8 cellular contexts compared by ENCODE assay signal in genomic region chr9:34603610-34604231, GRCh38. TPM values are rescaled to one million over a fixed set of nuclear protein-coding genes. Genes with fewer than 3 reads are reported as not detected.
DNase-seq lines count a peak whose midpoint lies in the region; ATAC-seq and TF ChIP-seq lines count a peak whose summit lies in the region.

No MANE protein-coding gene starts in this region.

- H3K9me3 Mint-ChIP-seq in T-helper 2 cell treated with Interferon-gamma antibody and Interleukin-4, amounts not matched to agents 5 μg/mL and 100 μg/mL, for 36 hours: no peaks in the 10 kb centered on the region

- no peaks in the 10 kb centered on the region for H3K27me3 ChIP-seq in HAP-1 (ENCODE audit: low read depth)
- H3K27me3 ChIP-seq in right atrium auricular region: no peaks in the 10 kb centered on the region
- no peaks in the 10 kb centered on the region for H3K27me3 ChIP-seq in sigmoid colon

- intact Hi-C loops in sigmoid colon (cut with DNase I): loop anchor here (2.0 kb wide), 1 partner anchor 57 kb away; no protein-coding TSS in a partner anchor

- H3K4me3 ChIP-seq in HAP-1: no peak overlapping the region
- no peak overlapping the region for H3K4me3 ChIP-seq in right atrium auricular region
- H3K4me3 ChIP-seq in sigmoid colon: no peak overlapping the region

- no peak for TF ChIP-seq POLR2A in sigmoid colon (IDR thresholded peaks at IDR 0.05)

- no peaks in the 10 kb centered on the region for H3K36me3 ChIP-seq in HAP-1 (replicated peaks)
- H3K36me3 ChIP-seq in right atrium auricular region: no peaks in the 10 kb centered on the region
- no peaks in the 10 kb centered on the region for H3K36me3 ChIP-seq in sigmoid colon

- H3K9me3 ChIP-seq in HAP-1: no peaks in the 10 kb centered on the region
- H3K9me3 ChIP-seq in right atrium auricular region: no peaks in the 10 kb centered on the region
- H3K9me3 ChIP-seq in sigmoid colon: no peaks in the 10 kb centered on the region

- peaks cover 11% of the 10 kb centered on the region for H3K27me3 Mint-ChIP-seq in T-helper 2 cell treated with Interferon-gamma antibody and Interleukin-4, amounts not matched to agents 5 μg/mL and 100 μg/mL, for 36 hours (ENCODE audit: low read depth)

- ATAC-seq in HG03196 (IDR thresholded peaks at IDR 0.05; ENCODE audit: unreplicated experiment): no peak

- H3K27ac Mint-ChIP-seq in T-helper 2 cell treated with Interferon-gamma antibody and Interleukin-4, amounts not matched to agents 5 μg/mL and 100 μg/mL, for 36 hours: no peak overlapping the region

- H3K4me1 Mint-ChIP-seq in T-helper 2 cell treated with Interferon-gamma antibody and Interleukin-4, amounts not matched to agents 5 μg/mL and 100 μg/mL, for 36 hours (ENCODE audit: low read depth): no peaks in the 10 kb centered on the region

- WGBS in sigmoid colon, 2 donors: 61 to 64% methylated on average over 4 of the region's 4 CpGs

- H3K4me1 ChIP-seq in HAP-1: no peaks in the 10 kb centered on the region
- no peaks in the 10 kb centered on the region for H3K4me1 ChIP-seq in right atrium auricular region
- H3K4me1 ChIP-seq in sigmoid colon: no peaks in the 10 kb centered on the region

- peak; percentile 43 for DNase-seq in DMS114 treated with DMSO at 0.1 percent for 48 hours (lab: John Stamatoyannopoulos, UW; ENCODE audit: unreplicated experiment)
- DNase-seq in HAP-1 (ENCODE audit: low spot score in 2 of 2): peak; percentile 70 to 92
- peak; percentile 74 for DNase-seq in NCI-H146 (lab: John Stamatoyannopoulos, UW)
- DNase-seq in T-helper 2 cell treated with Interferon-gamma antibody and Interleukin-4, amounts not matched to agents 5 μg/mL and 100 μg/mL, for 36 hours (ENCODE audit: low spot score): peak; percentile 68
- peak in 55 of 56 donors; percentile 22 to 95 (median 64) for DNase-seq in amygdala (lab: John Stamatoyannopoulos, UW)
- peak; percentile 89 for DNase-seq in right atrium auricular region (ENCODE audit: low spot score)
- DNase-seq in sigmoid colon: peak; percentile 89

- no peak overlapping the region for H3K4me3 Mint-ChIP-seq in T-helper 2 cell treated with Interferon-gamma antibody and Interleukin-4, amounts not matched to agents 5 μg/mL and 100 μg/mL, for 36 hours

- TF ChIP-seq CTCF in right atrium auricular region (IDR thresholded peaks at IDR 0.05) (peak; percentile 79 to 91), sigmoid colon (IDR thresholded peaks at IDR 0.05) (peak; percentile 79 to 92 (median 89))

- in situ Hi-C loops in HAP-1 (cut with MboI; ENCODE audit: low sequenced_read_pairs): loop anchor here (5.0 kb wide), 1 partner anchor 196 kb away; no protein-coding TSS in a partner anchor

- no peaks in the 10 kb centered on the region for H3K36me3 Mint-ChIP-seq in T-helper 2 cell treated with Interferon-gamma antibody and Interleukin-4, amounts not matched to agents 5 μg/mL and 100 μg/mL, for 36 hours (ENCODE audit: low read depth)

- TF ChIP-seq EP300 in sigmoid colon (IDR thresholded peaks at IDR 0.05): no peak

- no peak overlapping the region for H3K27ac ChIP-seq in right atrium auricular region
- no peak overlapping the region for H3K27ac ChIP-seq in sigmoid colon

RNA-seq across cellular contexts. Expression of gene RPP25L, which starts 8.2 kb away (rescaled TPM):
- 10 to 100 TPM; 29.9 to 49.2 TPM for total RNA-seq in right atrium auricular region
- 10 to 100 TPM; 23.3 to 44.3 (median 31.5) TPM for total RNA-seq in sigmoid colon
- 10 to 100 TPM; 47.4 to 72.1 (median 49.2) TPM for polyA plus RNA-seq in sigmoid colon

RNA-seq across cellular contexts. Expression of gene CNTFR, which starts 14.2 kb away (rescaled TPM):
- total RNA-seq in right atrium auricular region (10 to 100 TPM in 1 of 2 donors, 1 to 10 TPM in 1; 6.6 to 23.3 TPM), sigmoid colon (10 to 100 TPM in 1 of 4 donors, 1 to 10 TPM in 3; 3.0 to 12.9 (median 7.5) TPM)
- polyA plus RNA-seq in sigmoid colon: 1 to 10 TPM; 1.6 to 4.6 (median 4.2) TPM

RNA-seq across cellular contexts. Expression of gene DCTN3, which starts 16.6 kb away (rescaled TPM):
- 100 to 1,000 TPM in 1 of 2 donors, 10 to 100 TPM in 1; 59.1 to 154 TPM for total RNA-seq in right atrium auricular region
- total RNA-seq in sigmoid colon: 100 to 1,000 TPM in 2 of 4 donors, 10 to 100 TPM in 2; 59.6 to 122 (median 106) TPM
- 10 to 100 TPM; 84.0 to 90.7 (median 86.7) TPM for polyA plus RNA-seq in sigmoid colon

RNA-seq across cellular contexts. Expression of gene ARID3C, which starts 25.1 kb away (rescaled TPM):
- total RNA-seq in right atrium auricular region: not detected
- not detected for total RNA-seq in sigmoid colon
- polyA plus RNA-seq in sigmoid colon: under 1 TPM in 1 of 3 donors, not detected in 2; 0.06 TPM

RNA-seq across cellular contexts. Expression of gene SIGMAR1, which starts 33.9 kb away (rescaled TPM):
- total RNA-seq in right atrium auricular region: 10 to 100 TPM; 52.2 to 70.7 TPM
- 10 to 100 TPM; 69.0 to 82.6 (median 72.6) TPM for total RNA-seq in sigmoid colon
- 10 to 100 TPM; 12.0 to 71.5 (median 13.2) TPM for polyA plus RNA-seq in sigmoid colon
